In genomic region chr7:156556083-156556482, GRCh38 we compare ENCODE assay signal across 28 cellular contexts.
"Had no signal": no experiment of that assay in that cellular context is flagged by ENCODE, and none has a peak within 500 bp of the region (broad histone marks: within the 10 kb centered on the region; RNA-seq: fewer than 3 reads in every experiment).

No MANE protein-coding gene starts in this region.

- H3K36me3 ChIP-seq: colonic mucosa, esophagus muscularis mucosa, esophagus squamous epithelium, gastrocnemius medialis, gastroesophageal sphincter, heart left ventricle, heart right ventricle had no signal

- DNase-seq: colonic mucosa; cortex of kidney; dermis blood vessel endothelial cell; dorsolateral prefrontal cortex; effector CD4-positive, alpha-beta T cell; effector CD8-positive, alpha-beta T cell; effector memory CD4-positive, alpha-beta T cell; effector memory CD8-positive, alpha-beta T cell; endodermal cell; erythroblast; esophagus squamous epithelium; foreskin fibroblast; foreskin keratinocyte; foreskin melanocyte; gastrocnemius medialis; glutamatergic neuron; head of caudate nucleus; heart left ventricle; heart right ventricle had no signal

- H3K4me3 Mint-ChIP-seq: dendritic cell treated with granulocyte-macrophage colony-stimulating factor and Interleukin-4, amounts not matched to agents 40 ng/mL and 50 ng/mL, for 4 days; effector memory CD8-positive, alpha-beta T cell; endodermal cell had no signal

- H3K9me3 ChIP-seq: colonic mucosa, esophagus muscularis mucosa, esophagus squamous epithelium, gastrocnemius medialis, gastroesophageal sphincter, heart right ventricle had no signal

- H3K27ac ChIP-seq: colonic mucosa, coronary artery, dorsolateral prefrontal cortex, epithelial cell of prostate, esophagus muscularis mucosa, esophagus squamous epithelium, foreskin keratinocyte, gastrocnemius medialis, gastroesophageal sphincter, heart left ventricle, heart right ventricle had no signal

- H3K27me3 ChIP-seq: colonic mucosa, dorsolateral prefrontal cortex, esophagus muscularis mucosa, esophagus squamous epithelium, foreskin keratinocyte, gastrocnemius medialis, gastroesophageal sphincter, heart left ventricle had no signal

- H3K4me1 ChIP-seq: colonic mucosa, esophagus muscularis mucosa, esophagus squamous epithelium, foreskin keratinocyte, gastrocnemius medialis, gastroesophageal sphincter, heart left ventricle, heart right ventricle had no signal

- FAIRE-seq: colon, endometrium, endothelial cell of umbilical vein had no signal

- H3K27ac Mint-ChIP-seq: dendritic cell treated with granulocyte-macrophage colony-stimulating factor and Interleukin-4, amounts not matched to agents 40 ng/mL and 50 ng/mL, for 4 days; effector memory CD8-positive, alpha-beta T cell; endodermal cell had no signal

- H3K4me3 ChIP-seq: colonic mucosa, coronary artery, dorsolateral prefrontal cortex, esophagus muscularis mucosa, esophagus squamous epithelium, gastrocnemius medialis, gastroesophageal sphincter, heart left ventricle, heart right ventricle had no signal

- ATAC-seq: effector memory CD8-positive, alpha-beta T cell; esophagus mucosa; foreskin keratinocyte; gastrocnemius medialis; gastroesophageal sphincter; heart left ventricle; heart right ventricle had no signal
